18 cellular contexts compared by ENCODE assay signal in the genomic region with DNA sequence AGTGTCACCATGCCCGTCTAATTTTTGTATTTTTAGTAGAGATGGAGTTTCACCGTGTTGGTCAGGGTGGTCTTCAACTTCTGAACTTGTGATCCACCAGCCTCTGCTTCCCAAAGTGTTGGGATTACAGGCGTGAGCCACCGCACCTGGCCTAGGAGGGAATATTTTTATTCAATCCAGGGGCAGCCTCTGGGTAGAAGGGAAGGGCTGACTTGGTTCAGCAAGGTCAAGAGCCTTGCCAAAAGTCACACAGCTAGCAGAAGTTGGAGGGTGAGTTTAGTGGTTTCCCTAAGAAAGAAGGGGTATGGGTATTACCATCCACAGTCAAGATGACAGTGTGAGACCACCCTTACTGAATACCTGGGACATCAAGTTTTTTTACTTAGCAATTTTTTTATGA. TPM values are rescaled to one million over a fixed set of nuclear protein-coding genes. Genes with fewer than 3 reads are reported as not detected.
DNase-seq lines count a peak whose midpoint lies in the region; ATAC-seq, FAIRE-seq and TF ChIP-seq lines count a peak whose summit lies in the region.
"Had no signal": no experiment of that assay in that cellular context is flagged by ENCODE, and none has a peak within 500 bp of the region (broad histone marks: within the 10 kb centered on the region; RNA-seq: fewer than 3 reads in every experiment).

No MANE protein-coding gene starts in this region.

- no peaks in the 10 kb centered on the region for H3K36me3 Mint-ChIP-seq in GM23338 (ENCODE audit: low read depth)
- no peaks in the 10 kb centered on the region for H3K36me3 Mint-ChIP-seq in stimulated activated memory B cell treated with anti-CD40 and anti-IgM and Interleukin-4, amounts not matched to agents 10 μg/mL and 1 μg/mL and 100 μg/mL, for 72 hours
- no peaks in the 10 kb centered on the region for H3K36me3 Mint-ChIP-seq in natural killer cell treated with Interleukin-12 subunit alpha and Interleukin-12 subunit beta and Interleukin-15 and Interleukin-18, amount 100 ng/mL, for 72 hours
- H3K36me3 Mint-ChIP-seq in activated CD8-positive, alpha-beta T cell treated with anti-CD3 and anti-CD28 coated beads, Interleukin-2, amount 10 ng/mL, durations not matched to agents 7 days and 5 days (ENCODE audit: low read depth): no peaks in the 10 kb centered on the region
- H3K36me3 Mint-ChIP-seq: CD4-positive, CD25-positive, alpha-beta regulatory T cell had no signal

- H3K27me3 Mint-ChIP-seq in GM23338 (ENCODE audit: insufficient read depth, low read depth, poor library complexity): peaks cover 30% of the 10 kb centered on the region
- H3K27me3 Mint-ChIP-seq in stimulated activated memory B cell treated with anti-CD40 and anti-IgM and Interleukin-4, amounts not matched to agents 10 μg/mL and 1 μg/mL and 100 μg/mL, for 72 hours: peaks cover 52% of the 10 kb centered on the region
- H3K27me3 Mint-ChIP-seq in natural killer cell treated with Interleukin-12 subunit alpha and Interleukin-12 subunit beta and Interleukin-15 and Interleukin-18, amount 100 ng/mL, for 72 hours: peaks cover 16 to 32% of the 10 kb centered on the region in 2 donors
- H3K27me3 Mint-ChIP-seq in activated CD8-positive, alpha-beta T cell treated with anti-CD3 and anti-CD28 coated beads, Interleukin-2, amount 10 ng/mL, durations not matched to agents 7 days and 5 days (ENCODE audit: low read depth): peaks cover 15% of the 10 kb centered on the region

- no peak overlapping the region for H4K8ac ChIP-seq in H1 (ENCODE audit: extremely low read depth, insufficient read depth, low read length)

- no peak for FAIRE-seq in H1 (lab: Jason Lieb, UNC)

- no peak overlapping the region for H3K4ac ChIP-seq in H1 (replicated peaks; ENCODE audit: insufficient read length, low read depth, low read length)

- 0 out of 2 replicates have a peak, but pooled peaks cover 3% of the 10 kb centered on the region for H3F3A ChIP-seq in GM23338 (replicated peaks; ENCODE audit: low read depth)

- H2AFZ ChIP-seq in GM23338: peak overlapping the region; percentile 9; the same call in 1 of the 2 replicates
- H2AFZ ChIP-seq in OCI-LY7 (ENCODE audit: low read length): peak overlapping the region; percentile 74; the same call in 1 of the 2 replicates
- H2AFZ ChIP-seq in H1 (ENCODE audit: low read length): no peak overlapping the region

- H2BK5ac ChIP-seq in H1 (ENCODE audit: low read depth, low read length): no peak overlapping the region

- peak overlapping the region; percentile 96; the same call in 1 of the 2 replicates for H3K27ac Mint-ChIP-seq in GM23338
- H3K27ac Mint-ChIP-seq in stimulated activated memory B cell treated with anti-CD40 and anti-IgM and Interleukin-4, amounts not matched to agents 10 μg/mL and 1 μg/mL and 100 μg/mL, for 72 hours: peak overlapping the region; percentile 68
- H3K27ac Mint-ChIP-seq in natural killer cell treated with Interleukin-12 subunit alpha and Interleukin-12 subunit beta and Interleukin-15 and Interleukin-18, amount 100 ng/mL, for 72 hours: no peak overlapping the region
- H3K27ac Mint-ChIP-seq in activated CD8-positive, alpha-beta T cell treated with anti-CD3 and anti-CD28 coated beads, Interleukin-2, amount 10 ng/mL, durations not matched to agents 7 days and 5 days: no peak overlapping the region

- no peak for ATAC-seq in GM23338
- ATAC-seq in stimulated activated memory B cell treated with anti-CD40 and anti-IgM and Interleukin-4, amounts not matched to agents 10 μg/mL and 1 μg/mL and 100 μg/mL, for 72 hours: no peak
- no peak for ATAC-seq in natural killer cell treated with Interleukin-12 subunit alpha and Interleukin-12 subunit beta and Interleukin-15 and Interleukin-18, amount 100 ng/mL, for 72 hours
- no peak for ATAC-seq in activated CD8-positive, alpha-beta T cell treated with anti-CD3 and anti-CD28 coated beads, Interleukin-2, amount 10 ng/mL, durations not matched to agents 7 days and 5 days
- ATAC-seq: Panc1 had no signal

- no peak overlapping the region; the same call in 1 of the 2 replicates for H2BK20ac ChIP-seq in H1 (ENCODE audit: low read length)

- peaks cover 9% of the 10 kb centered on the region for H3K27me3 ChIP-seq in GM23338 (ENCODE audit: insufficient read depth)
- H3K27me3 ChIP-seq in H1 (replicated peaks in 1 of 4; ENCODE audit: control insufficient read depth in 3 of 4, extremely low read depth in 1 of 4, insufficient read depth in 3 of 4, low read length in 3 of 4): peaks cover 0 to 11% (median 5%) of the 10 kb centered on the region in 4 experiments; a peak in 5 of 7 replicates

- TF ChIP-seq POLR2A in H1 (IDR thresholded peaks at IDR 0.05; ENCODE audit: control extremely low read depth in 1 of 2, low read depth in 2 of 2, low read length in 2 of 2): no peak

- H3K18ac ChIP-seq in H1 (ENCODE audit: extremely low read depth, low read length): no peak overlapping the region

- H3K56ac ChIP-seq in H1 (replicated peaks; ENCODE audit: insufficient read length, low read depth, low read length): no peak overlapping the region

- CTCF ChIA-PET in OCI-LY7 (lab: Charles Lee; ENCODE audit: unreplicated experiment): no interaction called here
- CTCF ChIA-PET in H1 (lab: Charles Lee; ENCODE audit: partially characterized antibody): interaction anchor here (0.9 to 6.0 kb wide), 11 partner anchors 16 to 166 kb away, joined by 3 to 41 read pairs (median 7); a partner anchor contains a TSS
- CTCF ChIA-PET in activated CD8-positive, alpha-beta T cell treated with anti-CD3 and anti-CD28 coated beads, Interleukin-2, amount 10 ng/mL, durations not matched to agents 7 days and 5 days (lab: Charles Lee): interaction anchor here (0.7 to 1.3 kb wide), 3 partner anchors 8 to 141 kb away, joined by 3 to 4 read pairs (median 3); a partner anchor contains a TSS

- no peaks in the 10 kb centered on the region for H4K20me1 ChIP-seq in GM23338 (replicated peaks; ENCODE audit: insufficient read depth)
- H4K20me1 ChIP-seq in OCI-LY7 (ENCODE audit: insufficient read depth, low read length): no peaks in the 10 kb centered on the region
- no peaks in the 10 kb centered on the region for H4K20me1 ChIP-seq in H1 (replicated peaks in 1 of 2; ENCODE audit: control insufficient read depth in 1 of 2, insufficient read depth in 2 of 2, low read length in 2 of 2)

- TF ChIP-seq EP300 in H1 (IDR thresholded peaks at IDR 0.05; ENCODE audit: borderline replicate concordance in 1 of 2, low read depth in 2 of 2, low read length in 2 of 2): no peak

- H4K91ac ChIP-seq in H1 (replicated peaks; ENCODE audit: insufficient read length, low read length): no peak overlapping the region

- TF ChIP-seq CTCF in GM23338 (conservative IDR thresholded peaks at IDR 0.05; ENCODE audit: low read depth in 2 of 2): no peak
- no peak for TF ChIP-seq CTCF in OCI-LY7 (conservative IDR thresholded peaks at IDR 0.05; ENCODE audit: low read length)
- TF ChIP-seq CTCF in H1 (IDR thresholded peaks at IDR 0.05; ENCODE audit: control extremely low read depth in 1 of 3, insufficient read depth in 1 of 3, low read depth in 1 of 3, low read length in 3 of 3): no peak

- H3K9me3 ChIP-seq in OCI-LY7 (ENCODE audit: low read length): no peaks in the 10 kb centered on the region
- H3K9me3 ChIP-seq in H1 (ENCODE audit: insufficient read depth in 2 of 2, low read depth in 1 of 2, low read length in 1 of 2): no peaks in the 10 kb centered on the region
- H3K9me3 ChIP-seq: HAP-1, SK-N-SH had no signal

- H3K4me2 ChIP-seq in GM23338: no peak overlapping the region
- H3K4me2 ChIP-seq in OCI-LY7 (ENCODE audit: low read length): no peak overlapping the region
- no peak overlapping the region for H3K4me2 ChIP-seq in H1 (ENCODE audit: insufficient read depth in 1 of 2, low read depth in 2 of 2, low read length in 2 of 2)
- H3K4me2 ChIP-seq: SK-N-SH had no signal

- WGBS in H1 (ENCODE audit: extremely low coverage in 1 of 2, insufficient coverage in 1 of 2, insufficient read length in 1 of 2, insufficient replicate concordance in 2 of 2, low coverage in 1 of 2, low lambda C conversion rate in 2 of 2, missing lambda C conversion rate in 1 of 2), 2 experiments: 88% methylated on average over 4 of the region's 4 CpGs; no CpG with 5 or more reads in 1 of the 2 experiments

- POLR2A ChIA-PET in OCI-LY7 (lab: Charles Lee): interaction anchor here (1.0 kb wide), 1 partner anchor 83 kb away, joined by 3 read pairs; no protein-coding TSS in a partner anchor
- POLR2A ChIA-PET in H1 (lab: Charles Lee; ENCODE audit: partially characterized antibody): interaction anchor here (0.6 to 7.0 kb wide), 5 partner anchors 12 to 154 kb away, joined by 3 to 61 read pairs (median 14); a partner anchor contains a TSS
- POLR2A ChIA-PET in activated CD8-positive, alpha-beta T cell treated with anti-CD3 and anti-CD28 coated beads, Interleukin-2, amount 10 ng/mL, durations not matched to agents 7 days and 5 days (lab: Charles Lee): no interaction called here

- H3K23me2 ChIP-seq in H1 (ENCODE audit: low read depth, low read length): peaks cover 5% of the 10 kb centered on the region; the same call in 1 of the 2 replicates

- peaks cover 1% of the 10 kb centered on the region for H3K79me2 ChIP-seq in GM23338 (replicated peaks; ENCODE audit: insufficient read depth)
- peaks cover 1% of the 10 kb centered on the region; the same call in 1 of the 2 replicates for H3K79me2 ChIP-seq in OCI-LY7 (ENCODE audit: insufficient read depth, low read depth, low read length)
- peaks cover 0 to under 1% of the 10 kb centered on the region in 2 experiments; a peak in 1 of 4 replicates for H3K79me2 ChIP-seq in H1 (ENCODE audit: control insufficient read depth in 1 of 2, insufficient read depth in 2 of 2, low read length in 2 of 2)

- no peak overlapping the region for H2BK12ac ChIP-seq in H1 (ENCODE audit: low read depth, low read length)

- no peak overlapping the region for H3K14ac ChIP-seq in H1 (ENCODE audit: insufficient read length)

- no peak overlapping the region for H2AK5ac ChIP-seq in H1 (ENCODE audit: low read depth, low read length)

- peaks cover 2% of the 10 kb centered on the region; the same call in 1 of the 3 replicates for H3K9me3 Mint-ChIP-seq in GM23338
- H3K9me3 Mint-ChIP-seq in stimulated activated memory B cell treated with anti-CD40 and anti-IgM and Interleukin-4, amounts not matched to agents 10 μg/mL and 1 μg/mL and 100 μg/mL, for 72 hours: no peaks in the 10 kb centered on the region
- no peaks in the 10 kb centered on the region for H3K9me3 Mint-ChIP-seq in natural killer cell treated with Interleukin-12 subunit alpha and Interleukin-12 subunit beta and Interleukin-15 and Interleukin-18, amount 100 ng/mL, for 72 hours
- no peaks in the 10 kb centered on the region for H3K9me3 Mint-ChIP-seq in activated CD8-positive, alpha-beta T cell treated with anti-CD3 and anti-CD28 coated beads, Interleukin-2, amount 10 ng/mL, durations not matched to agents 7 days and 5 days (ENCODE audit: insufficient read depth)
- H3K9me3 Mint-ChIP-seq: CD4-positive, CD25-positive, alpha-beta regulatory T cell had no signal

- no peak overlapping the region for H2BK15ac ChIP-seq in H1 (ENCODE audit: low read length)

- no peaks in the 10 kb centered on the region for H3K9me2 ChIP-seq in GM23338 (ENCODE audit: insufficient read depth)
- no peaks in the 10 kb centered on the region for H3K9me2 ChIP-seq in OCI-LY7 (ENCODE audit: insufficient read depth, low read length)
- H3K9me2 ChIP-seq: SK-N-SH had no signal

- H3K79me1 ChIP-seq in H1 (ENCODE audit: low read depth, low read length): no peaks in the 10 kb centered on the region

- TF ChIP-seq RAD21 in H1 (IDR thresholded peaks at IDR 0.05 in 1 of 2, conservative IDR thresholded peaks at IDR 0.05 in 1 of 2; ENCODE audit: low read depth in 2 of 2, low read length in 2 of 2): no peak

- no peak overlapping the region for H3K23ac ChIP-seq in H1 (ENCODE audit: insufficient read length)

- H3K4me1 ChIP-seq in GM23338 (ENCODE audit: insufficient read depth) (peaks cover 49% of the 10 kb centered on the region), OCI-LY7 (ENCODE audit: insufficient read depth, low read length, poor library complexity, severe bottlenecking) (peaks cover 15% of the 10 kb centered on the region), H1 (replicated peaks in 1 of 4; ENCODE audit: control insufficient read depth in 3 of 4, insufficient read depth in 4 of 4, low read length in 3 of 4) (peaks cover 18 to 27% (median 23%) of the 10 kb centered on the region in 4 experiments)

- peak overlapping the region; percentile 83; the same call in 1 of the 2 replicates for H3K27ac ChIP-seq in GM23338 (ENCODE audit: low read depth)
- no peak overlapping the region for H3K27ac ChIP-seq in OCI-LY7 (ENCODE audit: low read depth, low read length, poor library complexity, severe bottlenecking)
- no peak overlapping the region for H3K27ac ChIP-seq in H1 (ENCODE audit: low read depth, low read length)

- no TSS peak for BruUV-seq in OCI-LY7 (replicated peaks; lab: Mats Ljungman, UMichigan)

- H2BK120ac ChIP-seq in H1 (replicated peaks; ENCODE audit: low read depth, low read length): no peak overlapping the region

- DNase-seq in GM23338 (ENCODE audit: low spot score) (no peak), OCI-LY7 (ENCODE audit: low spot score) (no peak), H1 (ENCODE audit: low read depth in 1 of 2, low spot score in 2 of 2) (no peak), NCI-H69 (lab: John Stamatoyannopoulos, UW) (no peak)
- DNase-seq in natural killer cell treated with Interleukin-12 subunit alpha and Interleukin-12 subunit beta and Interleukin-15 and Interleukin-18, amount 100 ng/mL, for 72 hours (ENCODE audit: low spot score): no peak
- no peak for DNase-seq in activated CD8-positive, alpha-beta T cell treated with anti-CD3 and anti-CD28 coated beads, Interleukin-2, amount 10 ng/mL, durations not matched to agents 7 days and 5 days
- DNase-seq: CD4-positive, CD25-positive, alpha-beta regulatory T cell; MV-4-11; NCI-H1417; NCI-H2029 treated with DMSO at 0.1 percent for 48 hours; NCI-H2171 treated with DMSO at 0.1 percent for 48 hours; NCI-H446 treated with DMSO at 0.1 percent for 48 hours; NCI-H774; Right ventricle myocardium superior; SK-N-SH had no signal

- peaks cover 74% of the 10 kb centered on the region for H3K4me1 Mint-ChIP-seq in GM23338
- H3K4me1 Mint-ChIP-seq in stimulated activated memory B cell treated with anti-CD40 and anti-IgM and Interleukin-4, amounts not matched to agents 10 μg/mL and 1 μg/mL and 100 μg/mL, for 72 hours: peaks cover 17% of the 10 kb centered on the region
- H3K4me1 Mint-ChIP-seq in natural killer cell treated with Interleukin-12 subunit alpha and Interleukin-12 subunit beta and Interleukin-15 and Interleukin-18, amount 100 ng/mL, for 72 hours (ENCODE audit: low read depth in 2 of 2): peaks cover 6 to 11% of the 10 kb centered on the region in 2 donors
- peaks cover 8% of the 10 kb centered on the region for H3K4me1 Mint-ChIP-seq in activated CD8-positive, alpha-beta T cell treated with anti-CD3 and anti-CD28 coated beads, Interleukin-2, amount 10 ng/mL, durations not matched to agents 7 days and 5 days (ENCODE audit: low read depth)

- no peak overlapping the region for H3K4me3 ChIP-seq in GM23338
- H3K4me3 ChIP-seq in OCI-LY7 (ENCODE audit: low read depth, low read length, poor library complexity, severe bottlenecking): no peak overlapping the region
- no peak overlapping the region for H3K4me3 ChIP-seq in H1 (ENCODE audit: extremely low read depth in 1 of 4, insufficient read depth in 2 of 4, low read depth in 3 of 4, low read length in 4 of 4)
- H3K4me3 ChIP-seq: HAP-1 had no signal

- no peak overlapping the region for H3K9ac ChIP-seq in H1 (replicated peaks in 1 of 4; ENCODE audit: extremely low read depth in 1 of 4, low read depth in 3 of 4, low read length in 3 of 4)
- H3K9ac ChIP-seq: SK-N-SH had no signal

- no peaks in the 10 kb centered on the region for H3K36me3 ChIP-seq in GM23338 (ENCODE audit: insufficient read depth)
- no peaks in the 10 kb centered on the region for H3K36me3 ChIP-seq in OCI-LY7 (ENCODE audit: insufficient read depth, low read length)
- no peaks in the 10 kb centered on the region for H3K36me3 ChIP-seq in H1 (ENCODE audit: control insufficient read depth in 2 of 4, insufficient read depth in 4 of 4, low read length in 3 of 4)

- H4K5ac ChIP-seq in H1 (ENCODE audit: insufficient read length, low read depth, low read length): no peak overlapping the region

- no peak overlapping the region for H3K4me3 Mint-ChIP-seq in GM23338
- H3K4me3 Mint-ChIP-seq in stimulated activated memory B cell treated with anti-CD40 and anti-IgM and Interleukin-4, amounts not matched to agents 10 μg/mL and 1 μg/mL and 100 μg/mL, for 72 hours: no peak overlapping the region
- H3K4me3 Mint-ChIP-seq in natural killer cell treated with Interleukin-12 subunit alpha and Interleukin-12 subunit beta and Interleukin-15 and Interleukin-18, amount 100 ng/mL, for 72 hours: no peak overlapping the region
- H3K4me3 Mint-ChIP-seq in activated CD8-positive, alpha-beta T cell treated with anti-CD3 and anti-CD28 coated beads, Interleukin-2, amount 10 ng/mL, durations not matched to agents 7 days and 5 days: no peak overlapping the region
- H3K4me3 Mint-ChIP-seq: CD4-positive, CD25-positive, alpha-beta regulatory T cell had no signal

- intact Hi-C loops in OCI-LY7 (cut with micrococcal nuclease; ENCODE audit: unreplicated experiment): no loop called here

RNA-seq across cellular contexts. Expression of a gene that starts 4.9 kb away (rescaled TPM):
- 218 and 220 TPM in 2 replicates for total RNA-seq in GM23338 (2014; rRNA removed; shearing (Covaris generic))
- polyA plus RNA-seq in GM23338 (2016; fragmentation: Nextera tagmentation; extraction: Ambion mirVana) (76.6 and 82.3 TPM in 2 replicates), H1 (2011; rRNA removed) (112 and 167 TPM in 2 replicates)
- 55.9 and 66.6 TPM in 2 replicates for total RNA-seq in OCI-LY7 (2014; rRNA removed; shearing (Covaris generic))
- 41.7 and 43.1 TPM in 2 replicates for total RNA-seq in OCI-LY7 (2022)
- total RNA-seq in H1 (2021; fragmentation: NEBNext Ultra II Directional; extraction: Animal tissue kit (Norgen Biotek cat#: 25700)): 122 and 125 TPM in 2 replicates
- polyA plus RNA-seq in H1 (2011; cell fraction: cytosol; rRNA removed): 150 TPM
- polyA plus RNA-seq in H1 (2011; cell fraction: nucleus; rRNA removed): 209 TPM
- 89.9 to 128 TPM (median 107 TPM) in 4 replicates for polyA plus RNA-seq in H1 (2012, experiment 1 of 2)
- 126 TPM for polyA plus RNA-seq in H1 (2012, experiment 2 of 2)
- 61.5 TPM for polyA plus RNA-seq in H1 (2013, experiment 1 of 2)
- polyA plus RNA-seq in H1 (2013, experiment 2 of 2): 61.2 TPM
- 157 and 180 TPM in 2 replicates for polyA minus RNA-seq in H1 (2011; rRNA and poly(A)+ RNA removed)
- polyA minus RNA-seq in H1 (2011; cell fraction: cytosol; rRNA and poly(A)+ RNA removed): 130 TPM
- 229 TPM for polyA minus RNA-seq in H1 (2011; cell fraction: nucleus; rRNA and poly(A)+ RNA removed)
- 10 to 100 TPM; 47.1 to 81.4 TPM for total RNA-seq in natural killer cell treated with Interleukin-12 subunit alpha and Interleukin-12 subunit beta and Interleukin-15 and Interleukin-18, amount 100 ng/mL, for 72 hours
- total RNA-seq in activated CD8-positive, alpha-beta T cell treated with anti-CD3 and anti-CD28 coated beads, Interleukin-2, amount 10 ng/mL, durations not matched to agents 7 days and 5 days: 10 to 100 TPM; 52.6 to 53.2 TPM

RNA-seq across cellular contexts. Expression of a gene that starts 22.6 kb away (rescaled TPM):
- 1.1 and 3.7 TPM in 2 replicates for total RNA-seq in GM23338 (2014; rRNA removed; shearing (Covaris generic))
- polyA plus RNA-seq in GM23338 (2016; fragmentation: Nextera tagmentation; extraction: Ambion mirVana) (3.2 and 4.9 TPM in 2 replicates), H1 (2011; rRNA removed) (5.0 and 5.2 TPM in 2 replicates)
- 345 and 502 TPM in 2 replicates for total RNA-seq in OCI-LY7 (2014; rRNA removed; shearing (Covaris generic))
- total RNA-seq in OCI-LY7 (2022): 244 and 310 TPM in 2 replicates
- 2.9 and 4.0 TPM in 2 replicates for total RNA-seq in H1 (2021; fragmentation: NEBNext Ultra II Directional; extraction: Animal tissue kit (Norgen Biotek cat#: 25700))
- 5.5 TPM for polyA plus RNA-seq in H1 (2011; cell fraction: cytosol; rRNA removed)
- 6.6 TPM for polyA plus RNA-seq in H1 (2011; cell fraction: nucleus; rRNA removed)
- polyA plus RNA-seq in H1 (2012, experiment 1 of 2): 2.5 to 5.7 TPM (median 4.1 TPM) in 4 replicates
- 3.0 TPM for polyA plus RNA-seq in H1 (2012, experiment 2 of 2)
- 3.1 TPM for polyA plus RNA-seq in H1 (2013, experiment 1 of 2)
- 2.1 TPM for polyA plus RNA-seq in H1 (2013, experiment 2 of 2)
- polyA minus RNA-seq in H1 (2011; rRNA and poly(A)+ RNA removed): 1.8 and 2.0 TPM in 2 replicates
- polyA minus RNA-seq in H1 (2011; cell fraction: cytosol; rRNA and poly(A)+ RNA removed): 0.81 TPM
- polyA minus RNA-seq in H1 (2011; cell fraction: nucleus; rRNA and poly(A)+ RNA removed): 3.0 TPM
- total RNA-seq in natural killer cell treated with Interleukin-12 subunit alpha and Interleukin-12 subunit beta and Interleukin-15 and Interleukin-18, amount 100 ng/mL, for 72 hours: 10 to 100 TPM; 21.8 to 30.2 TPM
- total RNA-seq in activated CD8-positive, alpha-beta T cell treated with anti-CD3 and anti-CD28 coated beads, Interleukin-2, amount 10 ng/mL, durations not matched to agents 7 days and 5 days: 100 to 1,000 TPM; 141 to 151 TPM

Comparison
In these comparisons a context has a peak if more than half of its experiments do, and no peak if none do; other contexts are left out.
1. H3K27ac Mint-ChIP-seq: peak in GM23338 (single experiment) and stimulated activated memory B cell treated with anti-CD40 and anti-IgM and Interleukin-4, amounts not matched to agents 10 μg/mL and 1 μg/mL and 100 μg/mL, for 72 hours (single experiment); none in natural killer cell treated with Interleukin-12 subunit alpha and Interleukin-12 subunit beta and Interleukin-15 and Interleukin-18, amount 100 ng/mL, for 72 hours (0 of 2) and activated CD8-positive, alpha-beta T cell treated with anti-CD3 and anti-CD28 coated beads, Interleukin-2, amount 10 ng/mL, durations not matched to agents 7 days and 5 days (single experiment).
2. RNA of a gene that starts 22.6 kb away (total RNA-seq): 244 to 502 TPM in OCI-LY7 and 141 to 151 TPM in activated CD8-positive, alpha-beta T cell treated with anti-CD3 and anti-CD28 coated beads, Interleukin-2, amount 10 ng/mL, durations not matched to agents 7 days and 5 days; 21.8 to 30.2 TPM in natural killer cell treated with Interleukin-12 subunit alpha and Interleukin-12 subunit beta and Interleukin-15 and Interleukin-18, amount 100 ng/mL, for 72 hours, 1.1 to 3.7 TPM in GM23338 and 2.9 to 4.0 TPM in H1; every median in the first group is over 4 times any median in the second.